In the genomic region with DNA sequence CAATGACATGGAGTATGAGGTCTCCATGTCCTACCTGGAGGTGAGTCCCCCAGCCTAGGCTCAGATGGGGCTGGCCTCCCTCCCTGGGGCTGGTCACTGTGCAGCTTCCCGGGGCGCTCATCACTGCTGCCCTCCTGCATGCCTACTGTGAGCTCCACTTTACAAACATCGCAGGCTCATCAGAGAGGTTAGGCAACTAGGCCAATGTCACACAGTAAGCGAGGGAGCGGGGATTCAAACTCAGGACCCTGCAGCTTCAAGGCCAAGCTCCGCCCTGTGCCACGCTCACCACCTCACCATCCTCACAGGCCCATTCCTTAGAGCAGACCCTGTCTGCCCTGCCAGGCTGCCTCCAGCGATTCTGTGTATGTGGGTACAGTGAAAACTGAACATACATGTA, we compare ENCODE assay signal across 27 cellular contexts. TPM values are rescaled to one million over a fixed set of nuclear protein-coding genes. Genes with fewer than 3 reads are reported as not detected.
DNase-seq lines count a peak whose midpoint lies in the region; ATAC-seq and TF ChIP-seq lines count a peak whose summit lies in the region.
"Had no signal": no experiment of that assay in that cellular context is flagged by ENCODE, and none has a peak within 500 bp of the region (broad histone marks: within the 10 kb centered on the region; RNA-seq: fewer than 3 reads in every experiment).

No MANE protein-coding gene starts in this region.

- H2BK120ac ChIP-seq in IMR-90 (ENCODE audit: low read depth, low read length) = no peak overlapping the region
- no peak overlapping the region for H2BK120ac ChIP-seq in neuronal stem cell (ENCODE audit: low read depth, low read length)
- no peak overlapping the region for H2BK120ac ChIP-seq in mesendoderm (ENCODE audit: low read depth, low read length)

- H3K27ac Mint-ChIP-seq in activated CD4-positive, alpha-beta T cell treated with anti-CD3 and anti-CD28 coated beads, Interleukin-2, amount 10 ng/mL, durations not matched to agents 7 days and 5 days = peak overlapping the region; percentile 25
- H3K27ac Mint-ChIP-seq in activated T-helper 2 cell treated with anti-CD3 and anti-CD28 coated beads, Interferon-gamma antibody, Interleukin-2, Interleukin-4, amounts not matched to agents 10 μg/mL and 5 μg/mL and 100 μg/mL, durations not matched to agents 14 hours and 24 hours and 36 hours = no peak overlapping the region
- H3K27ac Mint-ChIP-seq: CD4-positive, CD25-positive, alpha-beta regulatory T cell; HFFc6; IgD-negative memory B cell had no signal

- H3K9me3 ChIP-seq in IMR-90 (ENCODE audit: control insufficient read depth, insufficient read depth, low read length) (no peaks in the 10 kb centered on the region), neuronal stem cell (replicated peaks in 1 of 2; ENCODE audit: control insufficient read depth in 2 of 2, insufficient read depth in 1 of 2, low read depth in 1 of 2, low read length in 2 of 2) (no peaks in the 10 kb centered on the region), Karpas-422 (ENCODE audit: low read length) (no peaks in the 10 kb centered on the region)

- DNase-seq in activated CD4-positive, alpha-beta T cell treated with anti-CD3 and anti-CD28 coated beads, Interleukin-2, amount 10 ng/mL, durations not matched to agents 7 days and 5 days = no peak
- DNase-seq in activated CD4-positive, alpha-beta T cell treated with anti-CD3 and anti-CD28 coated beads, Interleukin-2, amount 50 U/mL, for 1 hour = no peak
- DNase-seq in IMR-90 (no peak), neuronal stem cell (ENCODE audit: low spot score) (no peak), Karpas-422 (no peak), mesendoderm (no peak)
- no peak for DNase-seq in activated T-helper 2 cell treated with anti-CD3 and anti-CD28 coated beads, Interferon-gamma antibody, Interleukin-2, Interleukin-4, amounts not matched to agents 10 μg/mL and 5 μg/mL and 100 μg/mL, durations not matched to agents 14 hours and 24 hours and 36 hours (ENCODE audit: low spot score)
- DNase-seq: C1 segment of cervical spinal cord; CD4-positive, CD25-positive, alpha-beta regulatory T cell; CD8-positive, alpha-beta memory T cell; COR-L47; DMS 273 treated with DMSO at 0.1 percent for 48 hours; DMS53; DND-41; EL; GM23248; HCEC 1CT; HFFc6; KG1 had no signal

- POLR2A ChIA-PET in activated CD4-positive, alpha-beta T cell treated with anti-CD3 and anti-CD28 coated beads, Interleukin-2, amount 10 ng/mL, durations not matched to agents 7 days and 5 days (lab: Charles Lee) = no interaction called here
- POLR2A ChIA-PET in IMR-90 (lab: Charles Lee; ENCODE audit: unreplicated experiment) = no interaction called here

- no peak overlapping the region for H3K4me3 Mint-ChIP-seq in activated CD4-positive, alpha-beta T cell treated with anti-CD3 and anti-CD28 coated beads, Interleukin-2, amount 10 ng/mL, durations not matched to agents 7 days and 5 days
- no peak overlapping the region for H3K4me3 Mint-ChIP-seq in activated T-helper 2 cell treated with anti-CD3 and anti-CD28 coated beads, Interferon-gamma antibody, Interleukin-2, Interleukin-4, amounts not matched to agents 10 μg/mL and 5 μg/mL and 100 μg/mL, durations not matched to agents 14 hours and 24 hours and 36 hours (ENCODE audit: low read depth)
- H3K4me3 Mint-ChIP-seq: CD4-positive, CD25-positive, alpha-beta regulatory T cell; CD8-positive, alpha-beta memory T cell; HFFc6 had no signal

- no peak overlapping the region for H3K4me2 ChIP-seq in IMR-90 (ENCODE audit: low read depth, low read length)
- no peak overlapping the region for H3K4me2 ChIP-seq in neuronal stem cell (ENCODE audit: insufficient read depth, low read length, poor library complexity, severe bottlenecking)
- H3K4me2 ChIP-seq in Karpas-422 (ENCODE audit: low read depth, low read length, poor library complexity, severe bottlenecking) = no peak overlapping the region
- no peak overlapping the region for H3K4me2 ChIP-seq in mesendoderm (ENCODE audit: low read length)

- H3K4me1 Mint-ChIP-seq in activated CD4-positive, alpha-beta T cell treated with anti-CD3 and anti-CD28 coated beads, Interleukin-2, amount 10 ng/mL, durations not matched to agents 7 days and 5 days = no peaks in the 10 kb centered on the region
- H3K4me1 Mint-ChIP-seq in activated T-helper 2 cell treated with anti-CD3 and anti-CD28 coated beads, Interferon-gamma antibody, Interleukin-2, Interleukin-4, amounts not matched to agents 10 μg/mL and 5 μg/mL and 100 μg/mL, durations not matched to agents 14 hours and 24 hours and 36 hours (ENCODE audit: low read depth) = no peaks in the 10 kb centered on the region
- H3K4me1 Mint-ChIP-seq: CD4-positive, CD25-positive, alpha-beta regulatory T cell; CD8-positive, alpha-beta memory T cell; IgD-negative memory B cell had no signal

- H4K8ac ChIP-seq in IMR-90 (ENCODE audit: low read depth in 2 of 2, low read length in 2 of 2) (no peak overlapping the region), neuronal stem cell (ENCODE audit: low read depth, low read length) (peak overlapping the region; percentile 10), mesendoderm (ENCODE audit: low read depth, low read length) (no peak overlapping the region)

- no peaks in the 10 kb centered on the region for H3K9me1 ChIP-seq in IMR-90 (ENCODE audit: insufficient read depth, low read length)

- no peaks in the 10 kb centered on the region for H4K20me1 ChIP-seq in IMR-90 (ENCODE audit: insufficient read depth, low read length)
- no peaks in the 10 kb centered on the region for H4K20me1 ChIP-seq in Karpas-422 (ENCODE audit: insufficient read depth, low read depth, low read length)

- 74% methylated on average over 3 of the region's 8 CpGs; no CpG with 5 or more reads in 1 of the 2 experiments for whole genome bisulfite sequencing in IMR-90 (ENCODE audit: extremely low coverage in 2 of 2, insufficient read length in 1 of 2), 2 experiments
- WGBS in neuronal stem cell (ENCODE audit: extremely low coverage in 2 of 2, insufficient read length in 2 of 2, insufficient replicate concordance in 1 of 2), 2 donors = no CpG with 5 or more reads among the region's 8 CpGs
- no CpG with 5 or more reads among the region's 8 CpGs for WGBS in mesendoderm (ENCODE audit: extremely low coverage, insufficient coverage, low lambda C conversion rate)

- no peaks in the 10 kb centered on the region for H3K9me3 Mint-ChIP-seq in activated CD4-positive, alpha-beta T cell treated with anti-CD3 and anti-CD28 coated beads, Interleukin-2, amount 10 ng/mL, durations not matched to agents 7 days and 5 days
- no peaks in the 10 kb centered on the region for H3K9me3 Mint-ChIP-seq in activated T-helper 2 cell treated with anti-CD3 and anti-CD28 coated beads, Interferon-gamma antibody, Interleukin-2, Interleukin-4, amounts not matched to agents 10 μg/mL and 5 μg/mL and 100 μg/mL, durations not matched to agents 14 hours and 24 hours and 36 hours
- H3K9me3 Mint-ChIP-seq: CD8-positive, alpha-beta memory T cell; IgD-negative memory B cell had no signal

- H3K27me3 ChIP-seq in IMR-90 (ENCODE audit: control insufficient read depth, insufficient read depth, low read length) = no peaks in the 10 kb centered on the region; the same call in 1 of the 2 replicates
- peaks cover 0 to 67% (median 2%) of the 10 kb centered on the region in 3 experiments for H3K27me3 ChIP-seq in neuronal stem cell (ENCODE audit: control insufficient read depth in 3 of 3, insufficient read depth in 3 of 3, low read depth in 1 of 3, low read length in 3 of 3)
- H3K27me3 ChIP-seq in Karpas-422 (ENCODE audit: low read length) = no peaks in the 10 kb centered on the region
- H3K27me3 ChIP-seq in mesendoderm (ENCODE audit: insufficient read depth, low read length, poor library complexity) = no peaks in the 10 kb centered on the region

- H3K79me2 ChIP-seq in Karpas-422 (ENCODE audit: low read length) = no peaks in the 10 kb centered on the region
- no peaks in the 10 kb centered on the region for H3K79me2 ChIP-seq in mesendoderm (ENCODE audit: control insufficient read depth, insufficient read depth, low read length)

- H3K23ac ChIP-seq in IMR-90 (ENCODE audit: low read depth, low read length) (no peak overlapping the region), neuronal stem cell (ENCODE audit: low read depth, low read length, poor library complexity) (peak overlapping the region; percentile 80), mesendoderm (ENCODE audit: low read length) (no peak overlapping the region)

- CTCF ChIA-PET in activated CD4-positive, alpha-beta T cell treated with anti-CD3 and anti-CD28 coated beads, Interleukin-2, amount 10 ng/mL, durations not matched to agents 7 days and 5 days (lab: Charles Lee) = no interaction called here
- CTCF ChIA-PET in IMR-90 (lab: Yijun Ruan, JAX) = no interaction called here

- no peaks in the 10 kb centered on the region for H3K9me2 ChIP-seq in Karpas-422 (replicated peaks; ENCODE audit: insufficient read depth, low read length)

- no peaks in the 10 kb centered on the region for H3K27me3 Mint-ChIP-seq in activated CD4-positive, alpha-beta T cell treated with anti-CD3 and anti-CD28 coated beads, Interleukin-2, amount 10 ng/mL, durations not matched to agents 7 days and 5 days
- peaks cover 2% of the 10 kb centered on the region for H3K27me3 Mint-ChIP-seq in activated T-helper 2 cell treated with anti-CD3 and anti-CD28 coated beads, Interferon-gamma antibody, Interleukin-2, Interleukin-4, amounts not matched to agents 10 μg/mL and 5 μg/mL and 100 μg/mL, durations not matched to agents 14 hours and 24 hours and 36 hours (ENCODE audit: low read depth)

- peak overlapping the region; percentile 24 for H2AK9ac ChIP-seq in IMR-90 (replicated peaks; ENCODE audit: low read depth, low read length, poor library complexity)

- H3K18ac ChIP-seq in IMR-90 (ENCODE audit: low read depth, low read length) (no peak overlapping the region), neuronal stem cell (ENCODE audit: low read length) (peak overlapping the region; percentile 79), mesendoderm (ENCODE audit: low read length) (no peak overlapping the region)

- H3K27ac ChIP-seq in IMR-90 (ENCODE audit: insufficient read depth, low read length) (no peak overlapping the region), neuronal stem cell (replicated peaks; ENCODE audit: low read length) (no peak overlapping the region), Karpas-422 (ENCODE audit: low read length) (no peak overlapping the region), mesendoderm (ENCODE audit: low read depth, low read length) (no peak overlapping the region)
- H3K27ac ChIP-seq: 22Rv1, GM23248, HL-60 had no signal

- H2BK5ac ChIP-seq in IMR-90 (ENCODE audit: low read depth, low read length, poor library complexity, severe bottlenecking) (no peak overlapping the region), neuronal stem cell (ENCODE audit: low read length) (no peak overlapping the region), mesendoderm (ENCODE audit: low read length) (no peak overlapping the region)

- no peaks in the 10 kb centered on the region for H3K36me3 ChIP-seq in IMR-90 (ENCODE audit: control insufficient read depth, insufficient read depth, low read length)
- H3K36me3 ChIP-seq in neuronal stem cell (replicated peaks in 1 of 2; ENCODE audit: control insufficient read depth in 2 of 2, insufficient read depth in 2 of 2, low read length in 2 of 2) = no peaks in the 10 kb centered on the region
- H3K36me3 ChIP-seq in Karpas-422 (ENCODE audit: insufficient read depth, low read length) = no peaks in the 10 kb centered on the region
- H3K36me3 ChIP-seq in mesendoderm (ENCODE audit: control insufficient read depth, insufficient read depth, low read length) = no peaks in the 10 kb centered on the region

- H3K4me1 ChIP-seq in IMR-90 (ENCODE audit: control insufficient read depth, insufficient read depth, low read length) (no peaks in the 10 kb centered on the region), neuronal stem cell (ENCODE audit: control insufficient read depth in 2 of 2, insufficient read depth in 1 of 2, low read depth in 1 of 2, low read length in 2 of 2) (peaks cover 0 to 10% of the 10 kb centered on the region in 2 donors), Karpas-422 (ENCODE audit: low read length) (no peaks in the 10 kb centered on the region; the same call in 1 of the 2 replicates), mesendoderm (ENCODE audit: control insufficient read depth, low read depth, low read length) (no peaks in the 10 kb centered on the region)

- H2AK5ac ChIP-seq in IMR-90 (ENCODE audit: low read depth, low read length) = no peak overlapping the region
- peak overlapping the region; percentile 93 for H2AK5ac ChIP-seq in neuronal stem cell (ENCODE audit: low read depth, low read length)
- H2AK5ac ChIP-seq in mesendoderm (ENCODE audit: low read length) = no peak overlapping the region

- H3K4me3 ChIP-seq in IMR-90 (ENCODE audit: insufficient read depth, low read depth, low read length) (no peak overlapping the region), neuronal stem cell (ENCODE audit: low read length in 2 of 2) (no peak overlapping the region), Karpas-422 (ENCODE audit: low read length) (no peak overlapping the region), mesendoderm (ENCODE audit: low read length) (no peak overlapping the region)
- H3K4me3 ChIP-seq: GM12878, GM23248 had no signal

- dilution Hi-C loops in IMR-90 (cut with HindIII; ENCODE audit: low sequenced_read_pairs, unreplicated experiment) = no loop called here

- H2BK12ac ChIP-seq in neuronal stem cell (ENCODE audit: low read length) = peak overlapping the region; percentile 84

- no peak overlapping the region for H3K56ac ChIP-seq in IMR-90 (ENCODE audit: extremely low read depth, insufficient read depth, low read length)
- H3K56ac ChIP-seq in mesendoderm (ENCODE audit: low read length) = no peak overlapping the region

- no peak overlapping the region for H3K9ac ChIP-seq in IMR-90 (ENCODE audit: low read depth, low read length)
- peak overlapping the region; percentile 75 for H3K9ac ChIP-seq in neuronal stem cell (ENCODE audit: low read depth, low read length, poor library complexity)
- no peak overlapping the region for H3K9ac ChIP-seq in Karpas-422 (ENCODE audit: low read length)
- H3K9ac ChIP-seq in mesendoderm (ENCODE audit: low read length) = no peak overlapping the region
- H3K9ac ChIP-seq: GM23248 had no signal

- H3K79me1 ChIP-seq in IMR-90 (ENCODE audit: low read depth in 1 of 2, low read length in 2 of 2) (no peaks in the 10 kb centered on the region), neuronal stem cell (ENCODE audit: low read depth, low read length) (peaks cover 5% of the 10 kb centered on the region), mesendoderm (ENCODE audit: low read length) (no peaks in the 10 kb centered on the region)

- H3K4ac ChIP-seq in IMR-90 (ENCODE audit: low read depth, low read length) (no peak overlapping the region), neuronal stem cell (ENCODE audit: low read length) (no peak overlapping the region), mesendoderm (ENCODE audit: low read depth, low read length) (no peak overlapping the region)

- no peak for TF ChIP-seq POLR2A in IMR-90 (IDR thresholded peaks at IDR 0.05; ENCODE audit: low read depth, low read length)

- H4K91ac ChIP-seq in IMR-90 (ENCODE audit: insufficient read depth, low read depth, low read length) = no peak overlapping the region
- no peak overlapping the region for H4K91ac ChIP-seq in neuronal stem cell (ENCODE audit: low read depth, low read length, poor library complexity)

- H2BK15ac ChIP-seq in IMR-90 (ENCODE audit: low read depth, low read length) = no peak overlapping the region
- H2BK15ac ChIP-seq in neuronal stem cell (ENCODE audit: low read length) = no peak overlapping the region
- H2BK15ac ChIP-seq in mesendoderm (replicated peaks; ENCODE audit: low read depth) = no peak overlapping the region

- H2AFZ ChIP-seq in IMR-90 (replicated peaks; ENCODE audit: low read length, poor library complexity) = no peak overlapping the region
- H2AFZ ChIP-seq in neuronal stem cell (ENCODE audit: low read length) = no peak overlapping the region
- no peak overlapping the region for H2AFZ ChIP-seq in Karpas-422 (ENCODE audit: low read length)
- H2AFZ ChIP-seq: GM23248 had no signal

- H4K5ac ChIP-seq in IMR-90 (ENCODE audit: low read depth, low read length) (no peak overlapping the region), mesendoderm (ENCODE audit: low read length) (no peak overlapping the region)

- intact Hi-C loops in IMR-90 (cut with micrococcal nuclease) = no loop called here
- intact Hi-C loops in activated T-helper 2 cell treated with anti-CD3 and anti-CD28 coated beads, Interferon-gamma antibody, Interleukin-2, Interleukin-4, amounts not matched to agents 10 μg/mL and 5 μg/mL and 100 μg/mL, durations not matched to agents 14 hours and 24 hours and 36 hours (cut with micrococcal nuclease) = no loop called here

- H2BK20ac ChIP-seq in IMR-90 (ENCODE audit: low read depth, low read length) = no peak overlapping the region

- TF ChIP-seq RAD21 in IMR-90 (IDR thresholded peaks at IDR 0.05; ENCODE audit: low read length) = no peak

- H3K14ac ChIP-seq in IMR-90 (replicated peaks; ENCODE audit: low read depth, low read length) = no peak overlapping the region
- H3K14ac ChIP-seq in neuronal stem cell (ENCODE audit: low read length) = peak overlapping the region; percentile 79

- in situ Hi-C loops in IMR-90 (cut with MboI; ENCODE audit: low sequenced_read_pairs) = no loop called here

- no peak for ATAC-seq in IMR-90 (ENCODE audit: low read depth)

- no peaks in the 10 kb centered on the region for H3K36me3 Mint-ChIP-seq in activated CD4-positive, alpha-beta T cell treated with anti-CD3 and anti-CD28 coated beads, Interleukin-2, amount 10 ng/mL, durations not matched to agents 7 days and 5 days (ENCODE audit: low read depth)
- no peaks in the 10 kb centered on the region for H3K36me3 Mint-ChIP-seq in activated T-helper 2 cell treated with anti-CD3 and anti-CD28 coated beads, Interferon-gamma antibody, Interleukin-2, Interleukin-4, amounts not matched to agents 10 μg/mL and 5 μg/mL and 100 μg/mL, durations not matched to agents 14 hours and 24 hours and 36 hours (ENCODE audit: low read depth)
- H3K36me3 Mint-ChIP-seq: CD4-positive, CD25-positive, alpha-beta regulatory T cell; CD8-positive, alpha-beta memory T cell; IgD-negative memory B cell had no signal

- no peak for TF ChIP-seq CTCF in IMR-90 (conservative IDR thresholded peaks at IDR 0.05; ENCODE audit: low read depth, low read length)

- no TSS peak for BruUV-seq in IMR-90 (replicated peaks; lab: Mats Ljungman, UMichigan)

RNA-seq across cellular contexts. Expression of a gene that starts 17.1 kb away (rescaled TPM):
- total RNA-seq in activated CD4-positive, alpha-beta T cell treated with anti-CD3 and anti-CD28 coated beads, Interleukin-2, amount 10 ng/mL, durations not matched to agents 7 days and 5 days = under 1 TPM; 0.69 to 0.79 TPM
- total RNA-seq in IMR-90 (2012; rRNA removed) = not detected in 2 replicates
- not detected in 2 replicates for polyA plus RNA-seq in IMR-90 (2012; rRNA removed)
- not detected in 2 replicates for polyA plus RNA-seq in IMR-90 (2012; cell fraction: cytosol; rRNA removed)
- polyA plus RNA-seq in IMR-90 (2012; cell fraction: nucleus; rRNA removed; ENCODE audit: low replicate concordance) = not detected in 2 replicates
- polyA plus RNA-seq in neuronal stem cell (2013, experiment 1 of 2) = 0.68 TPM
- polyA plus RNA-seq in neuronal stem cell (2013, experiment 2 of 2) = 0.57 TPM
- not detected in 2 replicates for total RNA-seq in Karpas-422 (2014; rRNA removed; shearing (Covaris generic); ENCODE audit: low replicate concordance)
- 0.14 TPM in 1 of 2 replicates, not detected in the other for total RNA-seq in activated T-helper 2 cell treated with anti-CD3 and anti-CD28 coated beads, Interferon-gamma antibody, Interleukin-2, Interleukin-4, amounts not matched to agents 10 μg/mL and 5 μg/mL and 100 μg/mL, durations not matched to agents 14 hours and 24 hours and 36 hours
- polyA plus RNA-seq in mesendoderm (2013, experiment 1 of 2) = 0.01 TPM
- 0.03 TPM for polyA plus RNA-seq in mesendoderm (2013, experiment 2 of 2)
- total RNA-seq: A673, G401, GM23248, HFFc6, HT1080 had no signal
- polyA plus RNA-seq: AG04450, GM23248 had no signal

RNA-seq across cellular contexts. Expression of a gene that starts 18.5 kb away (rescaled TPM):
- total RNA-seq in activated CD4-positive, alpha-beta T cell treated with anti-CD3 and anti-CD28 coated beads, Interleukin-2, amount 10 ng/mL, durations not matched to agents 7 days and 5 days = not detected
- total RNA-seq in IMR-90 (2012; rRNA removed) = not detected in 2 replicates
- polyA plus RNA-seq in IMR-90 (2012; rRNA removed) = not detected in 2 replicates
- not detected in 2 replicates for polyA plus RNA-seq in IMR-90 (2012; cell fraction: cytosol; rRNA removed)
- not detected in 2 replicates for polyA plus RNA-seq in IMR-90 (2012; cell fraction: nucleus; rRNA removed; ENCODE audit: low replicate concordance)
- 17.6 TPM for polyA plus RNA-seq in neuronal stem cell (2013, experiment 1 of 2)
- polyA plus RNA-seq in neuronal stem cell (2013, experiment 2 of 2) = 17.1 TPM
- not detected in 2 replicates for total RNA-seq in Karpas-422 (2014; rRNA removed; shearing (Covaris generic); ENCODE audit: low replicate concordance)
- not detected in 2 replicates for total RNA-seq in activated T-helper 2 cell treated with anti-CD3 and anti-CD28 coated beads, Interferon-gamma antibody, Interleukin-2, Interleukin-4, amounts not matched to agents 10 μg/mL and 5 μg/mL and 100 μg/mL, durations not matched to agents 14 hours and 24 hours and 36 hours
- 0.65 TPM for polyA plus RNA-seq in mesendoderm (2013, experiment 1 of 2)
- polyA plus RNA-seq in mesendoderm (2013, experiment 2 of 2) = 0.73 TPM
- total RNA-seq: CD4-positive, CD25-positive, alpha-beta regulatory T cell; CD8-positive, alpha-beta memory T cell; G401; GM12878; GM23248; HFFc6; HT1080 had no signal
- polyA plus RNA-seq: AG04450; CD8-positive, alpha-beta memory T cell; GM12878; IgD-negative memory B cell had no signal

RNA-seq across cellular contexts. Expression of a gene that starts 24.2 kb away (rescaled TPM):
- total RNA-seq in activated CD4-positive, alpha-beta T cell treated with anti-CD3 and anti-CD28 coated beads, Interleukin-2, amount 10 ng/mL, durations not matched to agents 7 days and 5 days = not detected
- total RNA-seq in IMR-90 (2012; rRNA removed) = not detected in 2 replicates
- polyA plus RNA-seq in IMR-90 (2012; rRNA removed) = not detected in 2 replicates
- not detected in 2 replicates for polyA plus RNA-seq in IMR-90 (2012; cell fraction: cytosol; rRNA removed)
- polyA plus RNA-seq in IMR-90 (2012; cell fraction: nucleus; rRNA removed; ENCODE audit: low replicate concordance) = not detected in 2 replicates
- polyA plus RNA-seq in neuronal stem cell (2013, experiment 1 of 2) = 0.22 TPM
- polyA plus RNA-seq in neuronal stem cell (2013, experiment 2 of 2) = 0.24 TPM
- total RNA-seq in Karpas-422 (2014; rRNA removed; shearing (Covaris generic); ENCODE audit: low replicate concordance) = not detected in 2 replicates
- total RNA-seq in activated T-helper 2 cell treated with anti-CD3 and anti-CD28 coated beads, Interferon-gamma antibody, Interleukin-2, Interleukin-4, amounts not matched to agents 10 μg/mL and 5 μg/mL and 100 μg/mL, durations not matched to agents 14 hours and 24 hours and 36 hours = not detected in 2 replicates
- not detected for polyA plus RNA-seq in mesendoderm (2013, experiment 1 of 2)
- polyA plus RNA-seq in mesendoderm (2013, experiment 2 of 2) = not detected
- total RNA-seq: CD4-positive, CD25-positive, alpha-beta regulatory T cell; CD8-positive, alpha-beta memory T cell; G401; GM12878; GM23248; HFFc6; HT1080 had no signal
- polyA plus RNA-seq: AG04450; CD4-positive, CD25-positive, alpha-beta regulatory T cell; CD8-positive, alpha-beta memory T cell; GM12878; GM23248; IgD-negative memory B cell had no signal
